ENCODE assay signal across 21 cellular contexts in genomic region chr17:21204923-21205322, GRCh38. TPM values are rescaled to one million over a fixed set of nuclear protein-coding genes. Genes with fewer than 3 reads are reported as not detected.
DNase-seq lines count a peak whose midpoint lies in the region; ATAC-seq and TF ChIP-seq lines count a peak whose summit lies in the region.
"Had no signal": no experiment of that assay in that cellular context is flagged by ENCODE, and none has a peak within 500 bp of the region (broad histone marks: within the 10 kb centered on the region; RNA-seq: fewer than 3 reads in every experiment).

No MANE protein-coding gene starts in this region.

- ATAC-seq in CD4-positive, CD25-positive, alpha-beta regulatory T cell (ENCODE audit: low read depth in 2 of 2), result no peak
- ATAC-seq in GM23338 (peak; percentile 18; the same call in 2 of the 3 replicates), gastrocnemius medialis (no peak), GM21723 (IDR thresholded peaks at IDR 0.05; ENCODE audit: unreplicated experiment) (no peak)
- ATAC-seq: left lung; natural killer cell treated with Interleukin-12 subunit alpha and Interleukin-12 subunit beta and Interleukin-15 and Interleukin-18, amount 100 ng/mL, for 72 hours had no signal

- H2AFZ ChIP-seq in GM23338 (no peak overlapping the region), hepatocyte (no peak overlapping the region), OCI-LY7 (ENCODE audit: low read length) (no peak overlapping the region)

- CTCF ChIA-PET in OCI-LY7 (lab: Charles Lee; ENCODE audit: unreplicated experiment), result no interaction called here

- 84% methylated on average over 10 of the region's 10 CpGs for WGBS in hepatocyte (ENCODE audit: low lambda C conversion rate, missing lambda C conversion rate)

- H3K27me3 Mint-ChIP-seq in CD4-positive, CD25-positive, alpha-beta regulatory T cell, result no peaks in the 10 kb centered on the region
- H3K27me3 Mint-ChIP-seq in GM23338 (ENCODE audit: insufficient read depth, low read depth, poor library complexity), result peaks cover 5% of the 10 kb centered on the region
- H3K27me3 Mint-ChIP-seq: activated naive CD8-positive, alpha-beta T cell treated with anti-CD3 and anti-CD28 coated beads, Interleukin-2, amount 10 ng/mL, durations not matched to agents 7 days and 5 days; natural killer cell treated with Interleukin-12 subunit alpha and Interleukin-12 subunit beta and Interleukin-15 and Interleukin-18, amount 100 ng/mL, for 72 hours had no signal

- H3K79me2 ChIP-seq in GM23338 (replicated peaks; ENCODE audit: insufficient read depth) (peaks cover 99% of the 10 kb centered on the region), hepatocyte (peaks cover 100% of the 10 kb centered on the region), OCI-LY7 (ENCODE audit: insufficient read depth, low read depth, low read length) (peaks cover 95% of the 10 kb centered on the region)

- H3K9me3 ChIP-seq in CD4-positive, CD25-positive, alpha-beta regulatory T cell (ENCODE audit: control insufficient read depth in 2 of 2, low read length in 2 of 2), result no peaks in the 10 kb centered on the region
- no peaks in the 10 kb centered on the region for H3K9me3 ChIP-seq in hepatocyte (ENCODE audit: low read depth)
- no peaks in the 10 kb centered on the region for H3K9me3 ChIP-seq in gastrocnemius medialis
- no peaks in the 10 kb centered on the region for H3K9me3 ChIP-seq in OCI-LY7 (ENCODE audit: low read length)
- H3K9me3 ChIP-seq: left lung, uterus had no signal

- H4K20me1 ChIP-seq in GM23338 (replicated peaks; ENCODE audit: insufficient read depth) (peaks cover 73% of the 10 kb centered on the region), hepatocyte (ENCODE audit: insufficient read depth, poor library complexity, severe bottlenecking) (peaks cover 97% of the 10 kb centered on the region), OCI-LY7 (ENCODE audit: insufficient read depth, low read length) (peaks cover 12% of the 10 kb centered on the region; the same call in 1 of the 2 replicates)

- intact Hi-C loops in gastrocnemius medialis (cut with DNase I; ENCODE audit: low total_unique reads), result no loop called here
- intact Hi-C loops in OCI-LY7 (cut with micrococcal nuclease; ENCODE audit: unreplicated experiment), result no loop called here

- POLR2A ChIA-PET in OCI-LY7 (lab: Charles Lee), result interaction anchor here (0.6 to 1.1 kb wide), 2 partner anchors 20 to 59 kb away, joined by 3 read pairs; no protein-coding TSS in a partner anchor

- H3K4me3 Mint-ChIP-seq in CD4-positive, CD25-positive, alpha-beta regulatory T cell, result peak overlapping the region in 1 of 4 donors; percentile 15
- H3K4me3 Mint-ChIP-seq in GM23338, result no peak overlapping the region
- H3K4me3 Mint-ChIP-seq: activated naive CD8-positive, alpha-beta T cell treated with anti-CD3 and anti-CD28 coated beads, Interleukin-2, amount 10 ng/mL, durations not matched to agents 7 days and 5 days; immature natural killer cell; mesothelial cell of epicardium; natural killer cell treated with Interleukin-12 subunit alpha and Interleukin-12 subunit beta and Interleukin-15 and Interleukin-18, amount 100 ng/mL, for 72 hours had no signal

- no peak overlapping the region for H3K27ac ChIP-seq in CD4-positive, CD25-positive, alpha-beta regulatory T cell (ENCODE audit: insufficient read depth, low read length, poor library complexity, severe bottlenecking)
- H3K27ac ChIP-seq in GM23338 (ENCODE audit: low read depth) (0 out of 2 replicates have a peak overlapping the region, but pooled peaks have one; percentile 50), hepatocyte (no peak overlapping the region), gastrocnemius medialis (peak overlapping the region; percentile 66 to 98 (median 80)), OCI-LY7 (ENCODE audit: low read depth, low read length, poor library complexity, severe bottlenecking) (no peak overlapping the region)
- H3K27ac ChIP-seq: left lung, uterus, WERI-Rb-1 had no signal

- peaks cover 4% of the 10 kb centered on the region for H3K36me3 Mint-ChIP-seq in CD4-positive, CD25-positive, alpha-beta regulatory T cell
- peaks cover 20% of the 10 kb centered on the region for H3K36me3 Mint-ChIP-seq in GM23338 (ENCODE audit: low read depth)
- H3K36me3 Mint-ChIP-seq: immature natural killer cell; natural killer cell treated with Interleukin-12 subunit alpha and Interleukin-12 subunit beta and Interleukin-15 and Interleukin-18, amount 100 ng/mL, for 72 hours had no signal

- no peak for DNase-seq in CD4-positive, CD25-positive, alpha-beta regulatory T cell
- DNase-seq in GM23338 (ENCODE audit: low spot score), result no peak
- DNase-seq in hepatocyte (ENCODE audit: low spot score), result no peak
- no peak for DNase-seq in gastrocnemius medialis
- no peak for DNase-seq in NCI-H1436 (lab: John Stamatoyannopoulos, UW)
- no peak for DNase-seq in OCI-LY7 (ENCODE audit: low spot score)
- DNase-seq: activated CD4-positive, alpha-beta T cell treated with anti-CD3 and anti-CD28 coated beads, Interleukin-2, amount 50 U/mL, for 1 hour; activated CD8-positive, alpha-beta memory T cell treated with anti-CD3 and anti-CD28 coated beads, Interleukin-2, amount 50 U/mL, for 48 hours; activated naive CD8-positive, alpha-beta T cell treated with anti-CD3 and anti-CD28 coated beads, Interleukin-2, amount 10 ng/mL, durations not matched to agents 7 days and 5 days; erythroblast; immature natural killer cell; left lung; NCI-H2081; NCI-H226; NCI-H774; T-helper 9 cell; uterus; WERI-Rb-1 had no signal

- no peak overlapping the region for H3K4me2 ChIP-seq in GM23338
- peak overlapping the region; percentile 27 for H3K4me2 ChIP-seq in hepatocyte
- no peak overlapping the region for H3K4me2 ChIP-seq in OCI-LY7 (ENCODE audit: low read length)

- TF ChIP-seq CTCF in GM23338 (conservative IDR thresholded peaks at IDR 0.05; ENCODE audit: low read depth in 2 of 2) (no peak), hepatocyte (IDR thresholded peaks at IDR 0.05; ENCODE audit: poor library complexity) (no peak), gastrocnemius medialis (IDR thresholded peaks at IDR 0.05 in 4 of 5, conservative IDR thresholded peaks at IDR 0.05 in 1 of 5) (no peak), OCI-LY7 (conservative IDR thresholded peaks at IDR 0.05; ENCODE audit: low read length) (no peak)

- no TSS peak for BruUV-seq in OCI-LY7 (replicated peaks; lab: Mats Ljungman, UMichigan)

- H3K4me1 ChIP-seq in CD4-positive, CD25-positive, alpha-beta regulatory T cell (ENCODE audit: control insufficient read depth, insufficient read depth, low read length, poor library complexity, severe bottlenecking), result peaks cover 9% of the 10 kb centered on the region
- peaks cover 37% of the 10 kb centered on the region for H3K4me1 ChIP-seq in GM23338 (ENCODE audit: insufficient read depth)
- H3K4me1 ChIP-seq in hepatocyte (ENCODE audit: insufficient read depth), result no peaks in the 10 kb centered on the region
- H3K4me1 ChIP-seq in gastrocnemius medialis, result peaks cover 87 to 88% of the 10 kb centered on the region in 2 donors
- no peaks in the 10 kb centered on the region for H3K4me1 ChIP-seq in OCI-LY7 (ENCODE audit: insufficient read depth, low read length, poor library complexity, severe bottlenecking)
- H3K4me1 ChIP-seq: uterus had no signal

- H3K27me3 ChIP-seq in CD4-positive, CD25-positive, alpha-beta regulatory T cell (ENCODE audit: control insufficient read depth, insufficient read depth, low read length), result no peaks in the 10 kb centered on the region
- no peaks in the 10 kb centered on the region for H3K27me3 ChIP-seq in GM23338 (ENCODE audit: insufficient read depth)
- H3K27me3 ChIP-seq in hepatocyte, result no peaks in the 10 kb centered on the region
- H3K27me3 ChIP-seq in gastrocnemius medialis, result no peaks in the 10 kb centered on the region
- H3K27me3 ChIP-seq: left lung, uterus had no signal

- peaks cover 0 to 43% (median 18%) of the 10 kb centered on the region in 4 donors for H3K4me1 Mint-ChIP-seq in CD4-positive, CD25-positive, alpha-beta regulatory T cell
- H3K4me1 Mint-ChIP-seq in GM23338, result peaks cover 37% of the 10 kb centered on the region

- H3K4me3 ChIP-seq in CD4-positive, CD25-positive, alpha-beta regulatory T cell (ENCODE audit: low read depth, low read length), result no peak overlapping the region
- H3K4me3 ChIP-seq in GM23338 (no peak overlapping the region), hepatocyte (no peak overlapping the region), gastrocnemius medialis (no peak overlapping the region), OCI-LY7 (ENCODE audit: low read depth, low read length, poor library complexity, severe bottlenecking) (no peak overlapping the region)
- H3K4me3 ChIP-seq: left lung, uterus had no signal

- H3K36me3 ChIP-seq in CD4-positive, CD25-positive, alpha-beta regulatory T cell (ENCODE audit: control insufficient read depth, insufficient read depth, low read length), result peaks cover 25% of the 10 kb centered on the region
- H3K36me3 ChIP-seq in GM23338 (ENCODE audit: insufficient read depth) (no peaks in the 10 kb centered on the region), hepatocyte (replicated peaks; ENCODE audit: insufficient read depth, low read depth) (no peaks in the 10 kb centered on the region), gastrocnemius medialis (peaks cover 0 to 3% of the 10 kb centered on the region in 2 donors), OCI-LY7 (ENCODE audit: insufficient read depth, low read length) (peaks cover 64% of the 10 kb centered on the region)
- H3K36me3 ChIP-seq: uterus had no signal

- TF ChIP-seq POLR2A in gastrocnemius medialis (IDR thresholded peaks at IDR 0.05), result no peak

- in situ Hi-C loops in gastrocnemius medialis (cut with MboI; ENCODE audit: low sequenced_read_pairs in 4 of 4), result no loop called here

- H3K9me2 ChIP-seq in GM23338 (ENCODE audit: insufficient read depth), result no peaks in the 10 kb centered on the region
- no peaks in the 10 kb centered on the region for H3K9me2 ChIP-seq in hepatocyte (replicated peaks; ENCODE audit: insufficient read depth)
- no peaks in the 10 kb centered on the region for H3K9me2 ChIP-seq in OCI-LY7 (ENCODE audit: insufficient read depth, low read length)

- H3K9me3 Mint-ChIP-seq in CD4-positive, CD25-positive, alpha-beta regulatory T cell, result no peaks in the 10 kb centered on the region
- no peaks in the 10 kb centered on the region for H3K9me3 Mint-ChIP-seq in GM23338
- H3K9me3 Mint-ChIP-seq: activated naive CD8-positive, alpha-beta T cell treated with anti-CD3 and anti-CD28 coated beads, Interleukin-2, amount 10 ng/mL, durations not matched to agents 7 days and 5 days; immature natural killer cell; mesothelial cell of epicardium; natural killer cell treated with Interleukin-12 subunit alpha and Interleukin-12 subunit beta and Interleukin-15 and Interleukin-18, amount 100 ng/mL, for 72 hours had no signal

- H3F3A ChIP-seq in GM23338 (replicated peaks; ENCODE audit: low read depth), result peaks cover 23% of the 10 kb centered on the region

- peak overlapping the region in 2 of 3 donors; percentile 69 to 76 for H3K27ac Mint-ChIP-seq in CD4-positive, CD25-positive, alpha-beta regulatory T cell
- peak overlapping the region; percentile 85 for H3K27ac Mint-ChIP-seq in GM23338
- H3K27ac Mint-ChIP-seq: activated naive CD8-positive, alpha-beta T cell treated with anti-CD3 and anti-CD28 coated beads, Interleukin-2, amount 10 ng/mL, durations not matched to agents 7 days and 5 days; mesothelial cell of epicardium; natural killer cell treated with Interleukin-12 subunit alpha and Interleukin-12 subunit beta and Interleukin-15 and Interleukin-18, amount 100 ng/mL, for 72 hours had no signal

RNA-seq across cellular contexts. Expression of gene TMEM11, which starts 9.0 kb away (rescaled TPM):
- total RNA-seq in CD4-positive, CD25-positive, alpha-beta regulatory T cell, result 16.1 TPM
- 10 to 100 TPM; 30.8 to 50.3 (median 45.6) TPM for polyA plus RNA-seq in CD4-positive, CD25-positive, alpha-beta regulatory T cell
- 38.5 and 40.0 TPM in 2 replicates for total RNA-seq in GM23338 (2014; rRNA removed; shearing (Covaris generic))
- polyA plus RNA-seq in GM23338 (2016; fragmentation: Nextera tagmentation; extraction: Ambion mirVana) (84.8 and 90.2 TPM in 2 replicates), hepatocyte (55.4 and 78.1 TPM in 2 replicates)
- total RNA-seq in hepatocyte (18.4 and 21.6 TPM in 2 replicates), gastrocnemius medialis (100 to 1,000 TPM in 2 of 4 donors, 10 to 100 TPM in 2; 70.6 to 131 (median 90.9) TPM), OCI-LY7 (2022) (32.7 and 34.0 TPM in 2 replicates)
- total RNA-seq in OCI-LY7 (2014; rRNA removed; shearing (Covaris generic)), result 26.8 and 27.3 TPM in 2 replicates

RNA-seq across cellular contexts. Expression of gene NATD1, which starts 48.3 kb away (rescaled TPM):
- 12.7 TPM for total RNA-seq in CD4-positive, CD25-positive, alpha-beta regulatory T cell
- polyA plus RNA-seq in CD4-positive, CD25-positive, alpha-beta regulatory T cell, result 1 to 10 TPM; 2.8 to 4.6 (median 2.8) TPM
- 8.1 and 8.7 TPM in 2 replicates for total RNA-seq in GM23338 (2014; rRNA removed; shearing (Covaris generic))
- polyA plus RNA-seq in GM23338 (2016; fragmentation: Nextera tagmentation; extraction: Ambion mirVana) (2.1 TPM in 2 replicates), hepatocyte (4.8 and 6.7 TPM in 2 replicates)
- total RNA-seq in hepatocyte (5.0 and 5.4 TPM in 2 replicates), gastrocnemius medialis (10 to 100 TPM; 10.1 to 21.2 (median 15.5) TPM), OCI-LY7 (2022) (6.0 and 6.8 TPM in 2 replicates)
- 0.41 and 0.85 TPM in 2 replicates for total RNA-seq in OCI-LY7 (2014; rRNA removed; shearing (Covaris generic))

Comparison
In these comparisons a context has a peak if more than half of its experiments do, and no peak if none do; other contexts are left out.
1. H3K27ac ChIP-seq: peak in GM23338 (single experiment) and gastrocnemius medialis (4 of 4); none in CD4-positive, CD25-positive, alpha-beta regulatory T cell (single experiment), hepatocyte (single experiment) and OCI-LY7 (single experiment).